29 cellular contexts compared by ENCODE assay signal in the genomic region with DNA sequence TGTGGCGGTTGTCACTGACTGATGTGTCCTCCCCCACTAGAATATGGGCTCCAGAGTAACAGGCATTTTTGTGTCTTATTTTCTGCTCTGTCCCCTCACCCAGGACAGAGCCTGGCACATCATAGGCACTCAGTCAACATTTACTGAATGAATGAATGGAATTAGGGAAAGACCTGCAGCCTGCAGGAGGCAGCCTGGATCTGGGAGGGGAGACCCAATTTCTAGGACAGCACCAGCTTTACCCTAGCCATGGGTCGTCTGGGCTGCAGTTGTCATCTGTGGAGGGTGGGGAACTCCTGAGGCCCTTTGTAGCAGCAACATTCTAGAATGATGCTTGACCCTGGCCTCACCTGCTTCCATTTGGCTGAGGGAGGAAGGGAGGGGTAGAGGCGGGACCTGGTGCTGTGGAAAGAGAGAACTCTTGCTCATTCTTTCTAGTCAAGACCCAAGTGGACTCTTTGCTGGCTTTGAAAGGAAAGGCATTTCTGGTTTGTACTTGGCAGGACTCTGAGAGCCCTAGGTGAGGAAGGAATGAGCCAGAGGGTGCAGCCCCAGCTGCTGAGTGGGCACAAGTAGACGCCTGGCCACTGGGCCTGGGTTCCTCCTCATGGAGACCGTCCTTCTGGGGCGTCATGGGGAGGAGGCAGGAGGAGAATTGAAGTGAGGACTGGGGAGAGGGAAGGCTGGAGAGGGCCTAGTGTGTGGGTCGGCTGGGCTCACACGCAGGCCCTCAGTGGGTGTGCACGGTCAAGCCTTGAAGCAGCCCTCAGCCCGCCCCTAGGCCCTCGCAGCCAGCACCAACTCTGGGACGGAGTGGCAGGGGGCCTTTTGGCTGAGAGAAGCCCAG. TPM values are rescaled to one million over a fixed set of nuclear protein-coding genes. Genes with fewer than 3 reads are reported as not detected.
"Had no signal": no experiment of that assay in that cellular context is flagged by ENCODE, and none has a peak within 500 bp of the region (broad histone marks: within the 10 kb centered on the region; RNA-seq: fewer than 3 reads in every experiment).

No MANE protein-coding gene starts in this region.

- H3K36me3 Mint-ChIP-seq: activated CD8-positive, alpha-beta memory T cell treated with anti-CD3 and anti-CD28 coated beads, Interleukin-2, amount 10 ng/mL, durations not matched to agents 7 days and 5 days; activated naive CD4-positive, alpha-beta T cell treated with anti-CD3 and anti-CD28 coated beads, Interleukin-2, amount 50 U/mL, for 72 hours; immature natural killer cell; T-cell had no signal

- H3K4me3 ChIP-seq: thyroid gland had no signal

- H3K4me1 ChIP-seq: thyroid gland had no signal

- H3K27ac ChIP-seq: thyroid gland, VCaP had no signal

- H3K4me1 Mint-ChIP-seq: activated CD4-positive, alpha-beta memory T cell treated with anti-CD3 and anti-CD28 coated beads, Interleukin-2, amount 10 ng/mL, durations not matched to agents 7 days and 5 days; activated CD4-positive, alpha-beta T cell treated with anti-CD3 and anti-CD28 coated beads, Interleukin-2, amount 10 ng/mL, durations not matched to agents 24 days and 14 days; activated CD8-positive, alpha-beta memory T cell treated with anti-CD3 and anti-CD28 coated beads, Interleukin-2, amount 10 ng/mL, durations not matched to agents 7 days and 5 days; brain; nephron; T-cell had no signal

- H3K9me3 Mint-ChIP-seq: activated CD4-positive, alpha-beta memory T cell treated with anti-CD3 and anti-CD28 coated beads, Interleukin-2, amount 10 ng/mL, durations not matched to agents 7 days and 5 days; activated CD4-positive, alpha-beta T cell treated with anti-CD3 and anti-CD28 coated beads, Interleukin-2, amount 10 ng/mL, durations not matched to agents 24 days and 14 days; activated naive CD4-positive, alpha-beta T cell treated with anti-CD3 and anti-CD28 coated beads, Interleukin-2, amount 50 U/mL, for 72 hours; activated T-helper 1 cell treated with anti-CD3 and anti-CD28 coated beads, Interleukin-12 subunit alpha, Interleukin-12 subunit beta, Interleukin-2, Interleukin-4 antibody, amounts not matched to agents 30 ng/mL and 10 ng/mL and 1 ng/mL, durations not matched to agents 14 hours and 24 hours and 36 hours; nephron; T-cell; T-helper 2 cell treated with Interferon-gamma antibody and Interleukin-4, amounts not matched to agents 5 μg/mL and 100 μg/mL, for 36 hours had no signal

- H3K9me3 ChIP-seq: thyroid gland had no signal

- H3K36me3 ChIP-seq: thyroid gland had no signal

- H3K27ac Mint-ChIP-seq: activated CD4-positive, alpha-beta memory T cell treated with anti-CD3 and anti-CD28 coated beads, Interleukin-2, amount 10 ng/mL, durations not matched to agents 7 days and 5 days; activated CD4-positive, alpha-beta T cell treated with anti-CD3 and anti-CD28 coated beads, Interleukin-2, amount 10 ng/mL, durations not matched to agents 24 days and 14 days; activated CD8-positive, alpha-beta memory T cell treated with anti-CD3 and anti-CD28 coated beads, Interleukin-2, amount 10 ng/mL, durations not matched to agents 7 days and 5 days; activated T-helper 1 cell treated with anti-CD3 and anti-CD28 coated beads, Interleukin-12 subunit alpha, Interleukin-12 subunit beta, Interleukin-2, Interleukin-4 antibody, amounts not matched to agents 30 ng/mL and 10 ng/mL and 1 ng/mL, durations not matched to agents 14 hours and 24 hours and 36 hours; brain; immature natural killer cell; nephron; progenitor cell of endocrine pancreas; T-cell; T-helper 2 cell treated with Interferon-gamma antibody and Interleukin-4, amounts not matched to agents 5 μg/mL and 100 μg/mL, for 36 hours had no signal

- DNase-seq: activated CD4-positive, alpha-beta memory T cell treated with anti-CD3 and anti-CD28 coated beads, Interleukin-2, amount 10 ng/mL, durations not matched to agents 7 days and 5 days; activated CD4-positive, alpha-beta T cell treated with anti-CD3 and anti-CD28 coated beads, Interleukin-2, amount 10 ng/mL, durations not matched to agents 24 days and 14 days; activated CD8-positive, alpha-beta memory T cell treated with anti-CD3 and anti-CD28 coated beads, Interleukin-2, amount 10 ng/mL, durations not matched to agents 7 days and 5 days; activated gamma-delta T cell; aorta; caudate nucleus; effector memory CD4-positive, alpha-beta T cell; foreskin melanocyte; immature natural killer cell; left ventricle myocardium superior; occipital lobe; retina; stimulated activated CD4-positive, alpha-beta T cell treated with anti-CD3 and anti-CD28 coated beads, Interleukin-4, amount 100 ng/mL, for 1 hour; stimulated activated naive CD8-positive, alpha-beta T cell treated with anti-CD3 and anti-CD28 coated beads, Interleukin-15, Interleukin-2, amounts not matched to agents 100 U/mL and 50 U/mL, for 24 hours; T-cell; thyroid gland had no signal

- ATAC-seq: activated CD4-positive, CD25-positive, alpha-beta regulatory T cell treated with anti-CD3 and anti-CD28 coated beads, Interleukin-2, amount 50 U/mL, for 24 hours; activated CD8-positive, alpha-beta memory T cell treated with anti-CD3 and anti-CD28 coated beads, Interleukin-2, amount 10 ng/mL, durations not matched to agents 7 days and 5 days; activated naive CD4-positive, alpha-beta T cell treated with anti-CD3 and anti-CD28 coated beads, Interleukin-2, amount 50 U/mL, for 72 hours; esophagus mucosa; left ventricle myocardium superior; stimulated activated naive CD8-positive, alpha-beta T cell treated with anti-CD3 and anti-CD28 coated beads, Interleukin-15, Interleukin-2, amounts not matched to agents 100 U/mL and 50 U/mL, for 24 hours; T-cell had no signal

- H3K4me3 Mint-ChIP-seq: activated CD4-positive, alpha-beta memory T cell treated with anti-CD3 and anti-CD28 coated beads, Interleukin-2, amount 10 ng/mL, durations not matched to agents 7 days and 5 days; activated CD4-positive, alpha-beta T cell treated with anti-CD3 and anti-CD28 coated beads, Interleukin-2, amount 10 ng/mL, durations not matched to agents 24 days and 14 days; activated CD8-positive, alpha-beta memory T cell treated with anti-CD3 and anti-CD28 coated beads, Interleukin-2, amount 10 ng/mL, durations not matched to agents 7 days and 5 days; activated T-helper 1 cell treated with anti-CD3 and anti-CD28 coated beads, Interleukin-12 subunit alpha, Interleukin-12 subunit beta, Interleukin-2, Interleukin-4 antibody, amounts not matched to agents 30 ng/mL and 10 ng/mL and 1 ng/mL, durations not matched to agents 14 hours and 24 hours and 36 hours; brain; immature natural killer cell; nephron; T-cell; T-helper 2 cell treated with Interferon-gamma antibody and Interleukin-4, amounts not matched to agents 5 μg/mL and 100 μg/mL, for 36 hours had no signal

RNA-seq across cellular contexts. Expression of gene FGF8, which starts 8.9 kb away (rescaled TPM):
- total RNA-seq: activated CD4-positive, alpha-beta memory T cell treated with anti-CD3 and anti-CD28 coated beads, Interleukin-2, amount 10 ng/mL, durations not matched to agents 7 days and 5 days; activated CD8-positive, alpha-beta memory T cell treated with anti-CD3 and anti-CD28 coated beads, Interleukin-2, amount 10 ng/mL, durations not matched to agents 7 days and 5 days; activated naive CD4-positive, alpha-beta T cell treated with anti-CD3 and anti-CD28 coated beads, Interleukin-2, amount 50 U/mL, for 72 hours; activated T-helper 1 cell treated with anti-CD3 and anti-CD28 coated beads, Interleukin-12 subunit alpha, Interleukin-12 subunit beta, Interleukin-2, Interleukin-4 antibody, amounts not matched to agents 30 ng/mL and 10 ng/mL and 1 ng/mL, durations not matched to agents 14 hours and 24 hours and 36 hours; aorta; dermis microvascular lymphatic vessel endothelial cell; esophagus mucosa; kidney epithelial cell; left ventricle myocardium superior; occipital lobe; subcutaneous adipose tissue; T-cell; thyroid gland had no signal
- polyA plus RNA-seq: aorta, endothelial cell of umbilical vein, immature natural killer cell had no signal
